In genomic region chr7:84161398-84161797, GRCh38 we compare ENCODE assay signal across 33 cellular contexts. TPM values are rescaled to one million over a fixed set of nuclear protein-coding genes. Genes with fewer than 3 reads are reported as not detected.
"Had no signal": no experiment of that assay in that cellular context is flagged by ENCODE, and none has a peak within 500 bp of the region (broad histone marks: within the 10 kb centered on the region; RNA-seq: fewer than 3 reads in every experiment).

No MANE protein-coding gene starts in this region.

- H3K4me3 ChIP-seq: adrenal gland, body of pancreas, esophagus squamous epithelium, ovary, thyroid gland, upper lobe of left lung, vagina had no signal

- ATAC-seq: body of pancreas; left colon; naive thymus-derived CD8-positive, alpha-beta T cell; sciatic nerve; stimulated activated effector memory CD8-positive, alpha-beta T cell treated with anti-CD3 and anti-CD28 coated beads, Interleukin-12 subunit alpha, Interleukin-12 subunit beta, amount 100 ng/mL, for 72 hours had no signal

- H3K9me3 Mint-ChIP-seq: activated CD4-positive, alpha-beta memory T cell treated with anti-CD3 and anti-CD28 coated beads for 36 hours; activated CD4-positive, alpha-beta T cell treated with anti-CD3 and anti-CD28 coated beads, Interleukin-2, amount 10 ng/mL, durations not matched to agents 24 days and 14 days; activated naive CD4-positive, alpha-beta T cell treated with anti-CD3 and anti-CD28 coated beads for 36 hours; activated naive CD8-positive, alpha-beta T cell treated with anti-CD3 and anti-CD28 coated beads for 36 hours; activated T-helper 1 cell treated with anti-CD3 and anti-CD28 coated beads, Interleukin-12 subunit alpha, Interleukin-12 subunit beta, Interleukin-2, Interleukin-4 antibody, amounts not matched to agents 30 ng/mL and 10 ng/mL and 1 ng/mL, durations not matched to agents 14 hours and 24 hours and 36 hours; naive thymus-derived CD8-positive, alpha-beta T cell; stimulated activated naive CD8-positive, alpha-beta T cell treated with anti-CD3 and anti-CD28 coated beads, Interleukin-15, Interleukin-2, amounts not matched to agents 100 ng/mL and 50 ng/mL, for 24 hours had no signal

- H3K27ac Mint-ChIP-seq: activated CD4-positive, alpha-beta memory T cell treated with anti-CD3 and anti-CD28 coated beads for 36 hours; activated CD4-positive, alpha-beta T cell treated with anti-CD3 and anti-CD28 coated beads, Interleukin-2, amount 10 ng/mL, durations not matched to agents 24 days and 14 days; activated naive CD4-positive, alpha-beta T cell treated with anti-CD3 and anti-CD28 coated beads for 36 hours; activated naive CD8-positive, alpha-beta T cell treated with anti-CD3 and anti-CD28 coated beads for 36 hours; activated T-helper 1 cell treated with anti-CD3 and anti-CD28 coated beads, Interleukin-12 subunit alpha, Interleukin-12 subunit beta, Interleukin-2, Interleukin-4 antibody, amounts not matched to agents 30 ng/mL and 10 ng/mL and 1 ng/mL, durations not matched to agents 14 hours and 24 hours and 36 hours; progenitor cell of endocrine pancreas; stimulated activated effector memory CD8-positive, alpha-beta T cell treated with anti-CD3 and anti-CD28 coated beads, Interleukin-12 subunit alpha, Interleukin-12 subunit beta, amount 100 ng/mL, for 72 hours; stimulated activated naive CD8-positive, alpha-beta T cell treated with anti-CD3 and anti-CD28 coated beads, Interleukin-15, Interleukin-2, amounts not matched to agents 100 ng/mL and 50 ng/mL, for 24 hours had no signal

- H3K4me1 ChIP-seq: adrenal gland, body of pancreas, esophagus squamous epithelium, thyroid gland, upper lobe of left lung, vagina had no signal

- H3K27me3 ChIP-seq: adrenal gland, body of pancreas, esophagus squamous epithelium, ovary, thyroid gland, upper lobe of left lung, vagina had no signal

- H3K9me3 ChIP-seq: adrenal gland, body of pancreas, esophagus squamous epithelium, ovary, thyroid gland, upper lobe of left lung, vagina had no signal

- H3K36me3 Mint-ChIP-seq: activated CD4-positive, alpha-beta memory T cell treated with anti-CD3 and anti-CD28 coated beads for 36 hours; activated naive CD8-positive, alpha-beta T cell treated with anti-CD3 and anti-CD28 coated beads for 36 hours; naive thymus-derived CD8-positive, alpha-beta T cell; stimulated activated effector memory CD8-positive, alpha-beta T cell treated with anti-CD3 and anti-CD28 coated beads, Interleukin-12 subunit alpha, Interleukin-12 subunit beta, amount 100 ng/mL, for 72 hours had no signal

- H3K27me3 Mint-ChIP-seq: activated CD4-positive, alpha-beta memory T cell treated with anti-CD3 and anti-CD28 coated beads for 36 hours; activated CD4-positive, alpha-beta T cell treated with anti-CD3 and anti-CD28 coated beads, Interleukin-2, amount 10 ng/mL, durations not matched to agents 24 days and 14 days; activated naive CD8-positive, alpha-beta T cell treated with anti-CD3 and anti-CD28 coated beads for 36 hours; naive thymus-derived CD8-positive, alpha-beta T cell; progenitor cell of endocrine pancreas; stimulated activated naive CD8-positive, alpha-beta T cell treated with anti-CD3 and anti-CD28 coated beads, Interleukin-15, Interleukin-2, amounts not matched to agents 100 ng/mL and 50 ng/mL, for 24 hours had no signal

- DNase-seq: activated CD4-positive, alpha-beta memory T cell treated with anti-CD3 and anti-CD28 coated beads for 36 hours; activated CD4-positive, alpha-beta T cell treated with anti-CD3 and anti-CD28 coated beads, Interleukin-2, amount 10 ng/mL, durations not matched to agents 24 days and 14 days; activated CD4-positive, CD25-positive, alpha-beta regulatory T cell treated with anti-CD3 and anti-CD28 coated beads, Interleukin-2, amount 50 U/mL, for 72 hours; activated CD8-positive, alpha-beta memory T cell treated with anti-CD3 and anti-CD28 coated beads, Interleukin-2, amount 50 U/mL, for 4 hours; activated effector memory CD4-positive, alpha-beta T cell treated with anti-CD3 and anti-CD28 coated beads, Interleukin-2, amount 50 U/mL, for 16 hours; activated naive CD4-positive, alpha-beta T cell treated with anti-CD3 and anti-CD28 coated beads for 36 hours; activated naive CD8-positive, alpha-beta T cell treated with anti-CD3 and anti-CD28 coated beads for 36 hours; activated T-cell treated with anti-CD3 and anti-CD28 coated beads, Interleukin-2, amount 50 U/mL, for 1 hour; adrenal gland; aorta; body of pancreas; dermis blood vessel endothelial cell; effector CD4-positive, alpha-beta T cell; esophagus squamous epithelium; glutamatergic neuron; islet precursor cell; left colon; midbrain; naive thymus-derived CD8-positive, alpha-beta T cell; ovary; small intestine; stimulated activated CD4-positive, alpha-beta T cell treated with anti-CD3 and anti-CD28 coated beads, Interleukin-4, amount 100 ng/mL, for 24 hours; substantia nigra; T-helper 9 cell; thyroid gland; upper lobe of left lung; WERI-Rb-1 had no signal

- H3K36me3 ChIP-seq: adrenal gland, esophagus squamous epithelium, ovary, thyroid gland, upper lobe of left lung, vagina, WERI-Rb-1 had no signal

- H3K4me3 Mint-ChIP-seq: activated CD4-positive, alpha-beta memory T cell treated with anti-CD3 and anti-CD28 coated beads for 36 hours; activated CD4-positive, alpha-beta T cell treated with anti-CD3 and anti-CD28 coated beads, Interleukin-2, amount 10 ng/mL, durations not matched to agents 24 days and 14 days; activated naive CD4-positive, alpha-beta T cell treated with anti-CD3 and anti-CD28 coated beads for 36 hours; activated naive CD8-positive, alpha-beta T cell treated with anti-CD3 and anti-CD28 coated beads for 36 hours; activated T-helper 1 cell treated with anti-CD3 and anti-CD28 coated beads, Interleukin-12 subunit alpha, Interleukin-12 subunit beta, Interleukin-2, Interleukin-4 antibody, amounts not matched to agents 30 ng/mL and 10 ng/mL and 1 ng/mL, durations not matched to agents 14 hours and 24 hours and 36 hours; naive thymus-derived CD8-positive, alpha-beta T cell; stimulated activated effector memory CD8-positive, alpha-beta T cell treated with anti-CD3 and anti-CD28 coated beads, Interleukin-12 subunit alpha, Interleukin-12 subunit beta, amount 100 ng/mL, for 72 hours; stimulated activated naive CD8-positive, alpha-beta T cell treated with anti-CD3 and anti-CD28 coated beads, Interleukin-15, Interleukin-2, amounts not matched to agents 100 ng/mL and 50 ng/mL, for 24 hours had no signal

- H3K4me1 Mint-ChIP-seq: activated CD4-positive, alpha-beta T cell treated with anti-CD3 and anti-CD28 coated beads, Interleukin-2, amount 10 ng/mL, durations not matched to agents 24 days and 14 days; activated naive CD8-positive, alpha-beta T cell treated with anti-CD3 and anti-CD28 coated beads for 36 hours; stimulated activated effector memory CD8-positive, alpha-beta T cell treated with anti-CD3 and anti-CD28 coated beads, Interleukin-12 subunit alpha, Interleukin-12 subunit beta, amount 100 ng/mL, for 72 hours had no signal

- H3K27ac ChIP-seq: adrenal gland, body of pancreas, ovary, thyroid gland, upper lobe of left lung, vagina, WERI-Rb-1 had no signal

RNA-seq across cellular contexts. Expression of gene SEMA3A, which starts 33.2 kb away (rescaled TPM):
- total RNA-seq: activated T-helper 1 cell treated with anti-CD3 and anti-CD28 coated beads, Interleukin-12 subunit alpha, Interleukin-12 subunit beta, Interleukin-2, Interleukin-4 antibody, amounts not matched to agents 30 ng/mL and 10 ng/mL and 1 ng/mL, durations not matched to agents 14 hours and 24 hours and 36 hours had no signal
